In the genomic region with DNA sequence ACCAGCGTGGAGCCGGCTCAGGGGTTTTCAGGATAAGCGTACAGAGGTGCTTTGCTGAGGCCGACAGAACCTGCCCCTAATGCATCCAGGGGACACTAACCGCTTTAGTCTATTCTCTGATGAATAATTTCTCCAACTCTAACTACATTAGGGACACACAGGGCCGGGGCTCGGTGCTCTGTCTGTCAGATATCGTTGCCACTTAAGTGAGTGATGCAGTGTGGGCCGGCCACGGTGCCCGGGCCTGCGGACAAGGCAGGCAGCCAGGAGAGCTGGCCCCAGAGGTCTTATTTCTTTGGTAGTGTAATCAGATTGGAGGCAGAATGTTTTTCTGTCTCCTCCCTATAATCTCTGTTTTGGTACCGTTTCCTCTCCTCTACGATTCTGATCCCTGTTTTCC, we compare ENCODE assay signal across 26 cellular contexts.
"Had no signal": no experiment of that assay in that cellular context is flagged by ENCODE, and none has a peak within 500 bp of the region (broad histone marks: within the 10 kb centered on the region; RNA-seq: fewer than 3 reads in every experiment).

No MANE protein-coding gene starts in this region.

- DNase-seq: heart right ventricle; islet precursor cell; left cardiac atrium; left lung; lower lobe of right lung; mammary epithelial cell; mesenchymal stem cell; naive thymus-derived CD8-positive, alpha-beta T cell; nucleus accumbens; pancreas; posterior cingulate gyrus; right lobe of liver; stimulated activated CD4-positive, alpha-beta T cell treated with anti-CD3 and anti-CD28 coated beads, Interleukin-1b, Interleukin-23, amount 100 ng/mL, for 48 hours; stimulated activated CD4-positive, alpha-beta T cell treated with anti-CD3 and anti-CD28 coated beads, Interleukin-2, amount 100 ng/mL, for 48 hours; stimulated activated CD4-positive, alpha-beta T cell treated with anti-CD3 and anti-CD28 coated beads, Interleukin-4, amount 100 ng/mL, for 4 hours; stimulated activated CD8-positive, alpha-beta memory T cell treated with anti-CD3 and anti-CD28 coated beads, Interleukin-4, amount 100 ng/mL, for 48 hours; stimulated activated naive B cell treated with anti-CD40 and anti-IgM and Interleukin-4, amounts not matched to agents 10 μg/mL and 1 μg/mL and 100 μg/mL, for 72 hours; stimulated activated naive CD8-positive, alpha-beta T cell treated with anti-CD3 and anti-CD28 coated beads, Interleukin-15, Interleukin-2, amounts not matched to agents 100 U/mL and 50 U/mL, for 24 hours; stomach; testis; thyroid gland; transverse colon had no signal

- H3K27me3 ChIP-seq: left lung, pancreas, right lobe of liver, testis, thyroid gland, transverse colon, upper lobe of left lung had no signal

- H3K9me3 ChIP-seq: left lung, lower lobe of right lung, pancreas, prostate gland, right lobe of liver, stomach, testis, thyroid gland, transverse colon, upper lobe of left lung had no signal

- H2AFZ ChIP-seq: hepatocyte had no signal

- H3K4me3 ChIP-seq: heart right ventricle, hepatocyte, left lung, lower lobe of right lung, pancreas, prostate gland, right lobe of liver, smooth muscle cell, stomach, testis, thyroid gland, transverse colon, upper lobe of left lung had no signal

- H3K79me2 ChIP-seq: hepatocyte had no signal

- H3K4me1 ChIP-seq: heart right ventricle, left lung, lower lobe of right lung, prostate gland, right lobe of liver, testis, thyroid gland, transverse colon, upper lobe of left lung had no signal

- H3K27ac ChIP-seq: heart right ventricle, hepatocyte, left lung, lower lobe of right lung, pancreas, prostate gland, right lobe of liver, stomach, testis, thyroid gland, transverse colon, upper lobe of left lung had no signal

- ATAC-seq: heart right ventricle; left cardiac atrium; left lung; lower lobe of right lung; naive thymus-derived CD8-positive, alpha-beta T cell; pancreas; right lobe of liver; stimulated activated naive B cell treated with anti-CD40 and anti-IgM and Interleukin-4, amounts not matched to agents 10 μg/mL and 1 μg/mL and 100 μg/mL, for 72 hours; stimulated activated naive CD8-positive, alpha-beta T cell treated with anti-CD3 and anti-CD28 coated beads, Interleukin-15, Interleukin-2, amounts not matched to agents 100 U/mL and 50 U/mL, for 24 hours had no signal

- H3K4me2 ChIP-seq: hepatocyte, smooth muscle cell had no signal

- H3K36me3 ChIP-seq: heart right ventricle, left lung, lower lobe of right lung, pancreas, prostate gland, right lobe of liver, stomach, thyroid gland, transverse colon, upper lobe of left lung had no signal
